Comparison of ENCODE assay signal across 8 cellular contexts in genomic region chr19:58466760-58467589, GRCh38. TPM values are rescaled to one million over a fixed set of nuclear protein-coding genes. Genes with fewer than 3 reads are reported as not detected.
DNase-seq lines count a peak whose midpoint lies in the region; ATAC-seq and TF ChIP-seq lines count a peak whose summit lies in the region.

ZNF324 (plus strand) TSS chr19:58467080; CDS start chr19:58469186, 2,106 bp downstream.

- H3K4me1 Mint-ChIP-seq in activated naive CD4-positive, alpha-beta T cell treated with anti-CD3 and anti-CD28 coated beads, Interleukin-2, amount 50 U/mL, for 24 hours = peaks cover 18% of the 10 kb centered on the region

- peak within 1 kb of the TSS; percentile 72 for H3K27ac ChIP-seq in osteoblast (ENCODE audit: low read depth, low read length)
- H3K27ac ChIP-seq in thymus (ENCODE audit: low read depth) = peak within 1 kb of the TSS; percentile 53

- DNase-seq in NCI-H1092 (lab: John Stamatoyannopoulos, UW) = peak; percentile 92
- DNase-seq in glomerular endothelial cell (ENCODE audit: extremely low read depth, low read depth, low spot score) = peak; percentile 79
- DNase-seq in osteoblast (ENCODE audit: insufficient read length, low spot score, missing footprints) = peak; percentile 100

- H3K27ac Mint-ChIP-seq in activated naive CD4-positive, alpha-beta T cell treated with anti-CD3 and anti-CD28 coated beads, Interleukin-2, amount 50 U/mL, for 24 hours = peak within 1 kb of the TSS; percentile 84

- WGBS in thymus = under 1% methylated on average over 92 of the region's 92 CpGs

- no peaks in the 10 kb centered on the region for H3K9me3 Mint-ChIP-seq in activated naive CD4-positive, alpha-beta T cell treated with anti-CD3 and anti-CD28 coated beads, Interleukin-2, amount 50 U/mL, for 24 hours

- H3K9me3 ChIP-seq in osteoblast (ENCODE audit: low read depth, low read length) (no peaks in the 10 kb centered on the region), thymus (ENCODE audit: control insufficient read depth) (no peaks in the 10 kb centered on the region)

- no peaks in the 10 kb centered on the region for H3K27me3 Mint-ChIP-seq in activated naive CD4-positive, alpha-beta T cell treated with anti-CD3 and anti-CD28 coated beads, Interleukin-2, amount 50 U/mL, for 24 hours

- peak within 1 kb of the TSS; percentile 95 for H3K4me2 ChIP-seq in osteoblast (ENCODE audit: insufficient read depth, low read length)

- H3K4me3 ChIP-seq in GM08714 (ENCODE audit: low read length) = peak within 1 kb of the TSS; percentile 82
- peak within 1 kb of the TSS; percentile 94 for H3K4me3 ChIP-seq in osteoblast (ENCODE audit: insufficient read depth, low read length)
- H3K4me3 ChIP-seq in thymus (ENCODE audit: low read length) = peak within 1 kb of the TSS; percentile 89

- peak; percentile 89 for ATAC-seq in HG02588 (IDR thresholded peaks at IDR 0.05; ENCODE audit: unreplicated experiment)
- ATAC-seq in SK-N-SH treated with all-trans-retinoic acid at 6 μM for 48 hours = peak; percentile 94

- peak within 1 kb of the TSS; percentile 91 for H3K4me3 Mint-ChIP-seq in activated naive CD4-positive, alpha-beta T cell treated with anti-CD3 and anti-CD28 coated beads, Interleukin-2, amount 50 U/mL, for 24 hours

- peaks cover 3% of the 10 kb centered on the region for H3K36me3 ChIP-seq in osteoblast (ENCODE audit: insufficient read depth, low read length)
- H3K36me3 ChIP-seq in thymus (ENCODE audit: control insufficient read depth, insufficient read depth) = peaks cover 23% of the 10 kb centered on the region

- H3K79me2 ChIP-seq in osteoblast (ENCODE audit: insufficient read depth, low read length) = peaks cover 28% of the 10 kb centered on the region

- no peaks in the 10 kb centered on the region for H3K27me3 ChIP-seq in osteoblast (ENCODE audit: insufficient read depth, low read length)
- peaks cover 7% of the 10 kb centered on the region for H3K27me3 ChIP-seq in thymus (ENCODE audit: control insufficient read depth, insufficient read depth)

- H2AFZ ChIP-seq in osteoblast (ENCODE audit: low read length) = peak within 1 kb of the TSS; percentile 99

- H3K36me3 Mint-ChIP-seq in activated naive CD4-positive, alpha-beta T cell treated with anti-CD3 and anti-CD28 coated beads, Interleukin-2, amount 50 U/mL, for 24 hours = no peaks in the 10 kb centered on the region

- H4K20me1 ChIP-seq in osteoblast (ENCODE audit: insufficient read depth, low read length) = peaks cover 17% of the 10 kb centered on the region

- peaks cover 4% of the 10 kb centered on the region for H3K4me1 ChIP-seq in osteoblast (ENCODE audit: insufficient read depth, low read length)
- no peaks in the 10 kb centered on the region for H3K4me1 ChIP-seq in thymus (ENCODE audit: control insufficient read depth, insufficient read depth, low read length)

- TF ChIP-seq CTCF in osteoblast (IDR thresholded peaks at IDR 0.05; ENCODE audit: extremely low read depth, low read depth, low read length) = no peak

TF ChIP-seq in SK-N-SH treated with all-trans-retinoic acid at 6 μM for 48 hours, 23 proteins besides CTCF, POLR2A, EP300 and RAD21:
- TF ChIP-seq ZNF8 (CRISPR knock-in tag; IDR thresholded peaks at IDR 0.05) (no peak), ARNTL (CRISPR knock-in tag; IDR thresholded peaks at IDR 0.05; ENCODE audit: borderline replicate concordance, low read depth) (no peak), ZNF70 (CRISPR knock-in tag; IDR thresholded peaks at IDR 0.05) (no peak), ZNF565 (CRISPR knock-in tag; conservative IDR thresholded peaks at IDR 0.05; ENCODE audit: low read depth) (no peak), PATZ1 (CRISPR knock-in tag; IDR thresholded peaks at IDR 0.05; ENCODE audit: borderline replicate concordance) (no peak), CREB5 (CRISPR knock-in tag; IDR thresholded peaks at IDR 0.05; ENCODE audit: low read depth) (no peak), ISL1 (CRISPR knock-in tag; IDR thresholded peaks at IDR 0.05) (no peak), ZC3H10 (CRISPR knock-in tag; IDR thresholded peaks at IDR 0.05) (no peak), SNAI2 (CRISPR knock-in tag; IDR thresholded peaks at IDR 0.05) (no peak), RARB (CRISPR knock-in tag; IDR thresholded peaks at IDR 0.05) (no peak)
TF ChIP-seq in SK-N-SH treated with all-trans-retinoic acid at 6 μM for 48 hours: peak in this region for 0.

RNA-seq across cellular contexts. Expression of gene ZNF324, which starts in this region (rescaled TPM):
- total RNA-seq in glomerular endothelial cell (14.3 and 19.5 TPM in 2 replicates), osteoblast (16.2 and 20.6 TPM in 2 replicates)
- 5.6 TPM for polyA plus RNA-seq in thymus

Comparison
In these comparisons a context has a peak if more than half of its experiments do, and no peak if none do; other contexts are left out.
1. Peak in every context shown above with its lines: DNase-seq, ATAC-seq, H3K4me3 ChIP-seq and H3K27ac ChIP-seq.